16 cellular contexts compared by ENCODE assay signal in genomic region chr17:60559659-60559994, GRCh38. TPM values are rescaled to one million over a fixed set of nuclear protein-coding genes. Genes with fewer than 3 reads are reported as not detected.
DNase-seq lines count a peak whose midpoint lies in the region; ATAC-seq, FAIRE-seq and TF ChIP-seq lines count a peak whose summit lies in the region.
"Had no signal": no experiment of that assay in that cellular context is flagged by ENCODE, and none has a peak within 500 bp of the region (broad histone marks: within the 10 kb centered on the region; RNA-seq: fewer than 3 reads in every experiment).

No MANE protein-coding gene starts in this region.

- no peak overlapping the region for H3K18ac ChIP-seq in mesenchymal stem cell (ENCODE audit: low read depth in 1 of 2, low read length in 2 of 2)

- H3K4me2 ChIP-seq in mesenchymal stem cell (ENCODE audit: low read length, poor library complexity, severe bottlenecking), result no peak overlapping the region
- H3K4me2 ChIP-seq: BLaER1 treated with 17β-estradiol and CSF1 and Interleukin-3, amounts not matched to agents 10 nM and 100 nM had no signal

- peak overlapping the region; percentile 23 for H2AK5ac ChIP-seq in mesenchymal stem cell (ENCODE audit: low read length, severe bottlenecking)

- peak; percentile 77 for FAIRE-seq in HTR-8/SVneo (lab: Jason Lieb, UNC)
- FAIRE-seq: G401.6, GM12892, GM18507 had no signal

- TF ChIP-seq CTCF in liver (IDR thresholded peaks at IDR 0.05; ENCODE audit: low read depth, low read length, missing input control) (no peak), upper lobe of right lung (IDR thresholded peaks at IDR 0.05) (no peak)

- peak overlapping the region; percentile 28 to 48 for H3K27ac ChIP-seq in liver (ENCODE audit: low read depth in 1 of 2, low read length in 2 of 2)
- H3K27ac ChIP-seq in mesenchymal stem cell (ENCODE audit: low read length, poor library complexity, severe bottlenecking), result no peak overlapping the region
- H3K27ac ChIP-seq in upper lobe of right lung, result peak overlapping the region; percentile 30
- H3K27ac ChIP-seq: BLaER1 treated with 17β-estradiol and CSF1 and Interleukin-3, amounts not matched to agents 10 nM and 100 nM; GM23248 had no signal

- peaks cover 2 to 26% (median 20%) of the 10 kb centered on the region in 4 donors for H3K4me1 ChIP-seq in liver (ENCODE audit: control insufficient read depth in 4 of 4, insufficient read depth in 4 of 4, low read length in 3 of 4)
- H3K4me1 ChIP-seq in mesenchymal stem cell (ENCODE audit: control insufficient read depth, insufficient read depth, low read depth, low read length), result peaks cover 4% of the 10 kb centered on the region
- no peaks in the 10 kb centered on the region for H3K4me1 ChIP-seq in upper lobe of right lung
- H3K4me1 ChIP-seq: BLaER1 treated with 17β-estradiol and CSF1 and Interleukin-3, amounts not matched to agents 10 nM and 100 nM had no signal

- no peak overlapping the region for H4K91ac ChIP-seq in mesenchymal stem cell (ENCODE audit: low read length)

- intact Hi-C loops in upper lobe of right lung (cut with DNase I), result no loop called here

- H2BK120ac ChIP-seq in mesenchymal stem cell (ENCODE audit: low read depth, low read length), result no peak overlapping the region

- H3K9me3 ChIP-seq in liver (ENCODE audit: control insufficient read depth in 4 of 4, low read length in 3 of 4), result peaks cover 0 to 2% (median 0%) of the 10 kb centered on the region in 4 donors
- H3K9me3 ChIP-seq in mesenchymal stem cell (ENCODE audit: control insufficient read depth, low read length), result no peaks in the 10 kb centered on the region
- no peaks in the 10 kb centered on the region for H3K9me3 ChIP-seq in upper lobe of right lung

- no peak overlapping the region for H3K23ac ChIP-seq in mesenchymal stem cell (ENCODE audit: low read length in 2 of 2)

- no peak overlapping the region for H2AFZ ChIP-seq in mesenchymal stem cell (ENCODE audit: low read depth, low read length)
- H2AFZ ChIP-seq: GM23248 had no signal

- 56% methylated on average over 8 of the region's 8 CpGs for WGBS in liver
- 97% methylated on average over 8 of the region's 8 CpGs for WGBS in mesenchymal stem cell

- H2BK12ac ChIP-seq in mesenchymal stem cell (ENCODE audit: low read length in 2 of 2), result no peak overlapping the region

- H3K4me3 ChIP-seq in liver (ENCODE audit: low read depth in 1 of 3, low read length in 3 of 3) (peak overlapping the region; percentile 28 to 65 (median 44)), mesenchymal stem cell (ENCODE audit: insufficient read depth in 1 of 2, low read depth in 1 of 2, low read length in 2 of 2) (no peak overlapping the region), upper lobe of right lung (no peak overlapping the region)
- H3K4me3 ChIP-seq: BLaER1 treated with 17β-estradiol and CSF1 and Interleukin-3, amounts not matched to agents 10 nM and 100 nM; GM23248 had no signal

- H3K36me3 ChIP-seq in liver (ENCODE audit: control insufficient read depth in 4 of 4, insufficient read depth in 3 of 4, low read depth in 1 of 4, low read length in 3 of 4) (no peaks in the 10 kb centered on the region), mesenchymal stem cell (ENCODE audit: control insufficient read depth in 1 of 2, insufficient read depth in 2 of 2, low read depth in 1 of 2, low read length in 2 of 2) (no peaks in the 10 kb centered on the region), upper lobe of right lung (no peaks in the 10 kb centered on the region)

- no peak overlapping the region for H2BK5ac ChIP-seq in mesenchymal stem cell (ENCODE audit: low read depth, low read length, poor library complexity, severe bottlenecking)

- H3K9ac ChIP-seq in liver (ENCODE audit: low read depth in 1 of 2, low read length in 2 of 2) (no peak overlapping the region), mesenchymal stem cell (ENCODE audit: low read length) (no peak overlapping the region)
- H3K9ac ChIP-seq: BLaER1 treated with 17β-estradiol and CSF1 and Interleukin-3, amounts not matched to agents 10 nM and 100 nM; GM23248 had no signal

- no peak overlapping the region for H3K14ac ChIP-seq in mesenchymal stem cell (ENCODE audit: low read length in 2 of 2)

- DNase-seq in HTR-8/SVneo (ENCODE audit: insufficient read length, low spot score) (no peak), mesenchymal stem cell (no peak), upper lobe of right lung (no peak), GF-D8 (lab: John Stamatoyannopoulos, UW) (no peak), NCI-H510A (lab: John Stamatoyannopoulos, UW) (no peak), MV-4-11 (lab: John Stamatoyannopoulos, UW) (no peak)
- DNase-seq: CD8-positive, alpha-beta T cell; GM23248; H7; HFFc6 had no signal

- no peaks in the 10 kb centered on the region for H3K27me3 ChIP-seq in liver (ENCODE audit: control insufficient read depth in 4 of 4, insufficient read depth in 4 of 4, low read length in 3 of 4)
- no peaks in the 10 kb centered on the region for H3K27me3 ChIP-seq in mesenchymal stem cell (ENCODE audit: control insufficient read depth in 1 of 2, insufficient read depth in 1 of 2, low read length in 2 of 2)
- no peaks in the 10 kb centered on the region for H3K27me3 ChIP-seq in upper lobe of right lung
- H3K27me3 ChIP-seq: BLaER1 treated with 17β-estradiol and CSF1 and Interleukin-3, amounts not matched to agents 10 nM and 100 nM had no signal

- H4K8ac ChIP-seq in mesenchymal stem cell (ENCODE audit: low read length), result no peak overlapping the region

- no peak overlapping the region for H2BK15ac ChIP-seq in mesenchymal stem cell (ENCODE audit: low read depth, poor library complexity, severe bottlenecking)

- ATAC-seq in upper lobe of right lung, result no peak
- ATAC-seq: CD8-positive, alpha-beta T cell; HCT116 had no signal

- no peak overlapping the region for H3K4ac ChIP-seq in mesenchymal stem cell (ENCODE audit: low read depth in 1 of 2, low read length in 2 of 2)

- H3K79me1 ChIP-seq in mesenchymal stem cell (replicated peaks; ENCODE audit: low read length, poor library complexity, severe bottlenecking), result no peaks in the 10 kb centered on the region

- TF ChIP-seq RAD21 in liver (IDR thresholded peaks at IDR 0.05), result no peak

TF ChIP-seq in liver, 16 proteins besides CTCF, POLR2A, EP300 and RAD21:
- TF ChIP-seq GABPA (IDR thresholded peaks at IDR 0.05 in 1 of 2, conservative IDR thresholded peaks at IDR 0.05 in 1 of 2), result no peak
- no peak for TF ChIP-seq HNF4A (conservative IDR thresholded peaks at IDR 0.05)
- TF ChIP-seq EGR1 (IDR thresholded peaks at IDR 0.05; ENCODE audit: low read depth in 2 of 2), result no peak
- no peak for TF ChIP-seq YY1 (IDR thresholded peaks at IDR 0.05)
- no peak for TF ChIP-seq TAF1 (conservative IDR thresholded peaks at IDR 0.05)
- TF ChIP-seq, protein P1, sequence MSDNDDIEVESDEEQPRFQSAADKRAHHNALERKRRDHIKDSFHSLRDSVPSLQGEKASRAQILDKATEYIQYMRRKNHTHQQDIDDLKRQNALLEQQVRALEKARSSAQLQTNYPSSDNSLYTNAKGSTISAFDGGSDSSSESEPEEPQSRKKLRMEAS (IDR thresholded peaks at IDR 0.05), result no peak
- TF ChIP-seq RXRA (IDR thresholded peaks at IDR 0.05), result no peak
- no peak for TF ChIP-seq NR2F2 (IDR thresholded peaks at IDR 0.05)
TF ChIP-seq in liver: peak in this region for 0.

RNA-seq across cellular contexts. Expression of gene APPBP2, which starts 33.6 kb away (rescaled TPM):
- total RNA-seq in liver (10 to 100 TPM; 12.6 to 17.3 TPM), upper lobe of right lung (43.6 TPM)
- 1 to 10 TPM; 4.6 to 5.9 TPM for polyA plus RNA-seq in liver
- 20.3 TPM for polyA plus RNA-seq in mesenchymal stem cell (2013, experiment 1 of 2)
- 20.8 TPM for polyA plus RNA-seq in mesenchymal stem cell (2013, experiment 2 of 2)

RNA-seq across cellular contexts. Expression of gene PPM1D, which starts 40.4 kb away (rescaled TPM):
- 1 to 10 TPM; 6.4 to 8.7 TPM for total RNA-seq in liver
- polyA plus RNA-seq in liver, result 1 to 10 TPM; 2.0 to 3.6 TPM
- polyA plus RNA-seq in mesenchymal stem cell (2013, experiment 1 of 2), result 10.7 TPM
- polyA plus RNA-seq in mesenchymal stem cell (2013, experiment 2 of 2), result 10.7 TPM
- 22.3 TPM for total RNA-seq in upper lobe of right lung

Comparison
In these comparisons a context has a peak if more than half of its experiments do, and no peak if none do; other contexts are left out.
1. H3K4me3 ChIP-seq: peak in liver (3 of 3); none in mesenchymal stem cell (0 of 2) and upper lobe of right lung (single experiment).